In the genomic region with DNA sequence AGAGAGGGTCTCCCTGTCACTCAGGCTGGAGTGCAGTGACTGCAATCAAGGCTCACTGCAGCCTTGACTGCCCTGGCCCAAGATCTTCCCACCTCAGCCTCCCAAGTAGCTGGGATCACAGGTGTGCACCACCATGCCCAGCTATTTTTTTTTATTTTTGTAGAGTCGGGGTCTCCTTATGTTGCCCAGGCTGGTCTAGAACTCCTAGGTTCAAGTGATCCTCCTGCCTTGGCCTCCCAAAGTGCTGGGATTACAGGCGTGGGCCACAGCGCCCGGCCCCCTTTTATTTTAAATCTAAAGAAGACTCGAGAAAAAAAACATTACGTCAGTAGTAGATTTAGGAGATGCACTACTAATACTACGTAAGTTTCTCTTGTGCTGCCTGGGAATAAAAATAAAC, we compare ENCODE assay signal across 13 cellular contexts. TPM values are rescaled to one million over a fixed set of nuclear protein-coding genes. Genes with fewer than 3 reads are reported as not detected.
DNase-seq lines count a peak whose midpoint lies in the region; ATAC-seq and TF ChIP-seq lines count a peak whose summit lies in the region.
"Had no signal": no experiment of that assay in that cellular context is flagged by ENCODE, and none has a peak within 500 bp of the region (broad histone marks: within the 10 kb centered on the region; RNA-seq: fewer than 3 reads in every experiment).

No MANE protein-coding gene starts in this region.

- H3K4me1 ChIP-seq in breast epithelium, result peaks cover 7 to 14% of the 10 kb centered on the region in 2 donors
- H3K4me1 ChIP-seq in upper lobe of right lung, result peaks cover 22% of the 10 kb centered on the region

- H3K4me3 ChIP-seq in breast epithelium (no peak overlapping the region), upper lobe of right lung (no peak overlapping the region)

- BruUV-seq in MCF 10A (replicated peaks; lab: Mats Ljungman, UMichigan), result no TSS peak

- intact Hi-C loops in MCF 10A (cut with micrococcal nuclease) (no loop called here), breast epithelium (cut with DNase I; ENCODE audit: low total_unique reads) (no loop called here), natural killer cell (cut with micrococcal nuclease) (loop anchor here (10.0 kb wide), 1 partner anchor 678 kb away; the partner anchor contains the start of gene LTBP2), upper lobe of right lung (cut with DNase I) (no loop called here)
- intact Hi-C loops in dendritic cell treated with granulocyte-macrophage colony-stimulating factor and Interleukin-4, amounts not matched to agents 40 ng/mL and 50 ng/mL, for 4 days (cut with micrococcal nuclease), result loop anchor here (10.0 kb wide), 1 partner anchor 58 kb away; no protein-coding TSS in a partner anchor

- no peak for TF ChIP-seq POLR2A in breast epithelium (IDR thresholded peaks at IDR 0.05)

- DNase-seq in MCF 10A (ENCODE audit: unreplicated experiment) (no peak), breast epithelium (ENCODE audit: low spot score in 2 of 2) (no peak), natural killer cell (no peak), upper lobe of right lung (peak; percentile 7), DMS 273 treated with DMSO at 0.1 percent for 48 hours (lab: John Stamatoyannopoulos, UW) (no peak), NCI-H187 treated with DMSO at 0.1 percent for 48 hours (lab: John Stamatoyannopoulos, UW) (no peak), OCI-M2 (lab: John Stamatoyannopoulos, UW; ENCODE audit: unreplicated experiment) (no peak)
- DNase-seq: activated T-cell treated with anti-CD3 and anti-CD28 coated beads, Interleukin-2, amount 50 U/mL, for 72 hours; kidney glomerular epithelial cell; NCI-H1417 treated with DMSO at 0.1 percent for 48 hours; PC-3 had no signal

- H3K27me3 Mint-ChIP-seq in MCF 10A (ENCODE audit: insufficient read depth, unreplicated experiment), result no peaks in the 10 kb centered on the region
- no peaks in the 10 kb centered on the region for H3K27me3 Mint-ChIP-seq in dendritic cell treated with granulocyte-macrophage colony-stimulating factor and Interleukin-4, amounts not matched to agents 40 ng/mL and 50 ng/mL, for 4 days
- peaks cover 8 to 9% of the 10 kb centered on the region in 2 donors for H3K27me3 Mint-ChIP-seq in natural killer cell (ENCODE audit: low read depth in 2 of 2)

- H3K36me3 ChIP-seq in breast epithelium (no peaks in the 10 kb centered on the region), upper lobe of right lung (no peaks in the 10 kb centered on the region)
- H3K36me3 ChIP-seq: thoracic aorta had no signal

- H3K4me3 Mint-ChIP-seq in MCF 10A (ENCODE audit: unreplicated experiment), result no peak overlapping the region
- no peak overlapping the region for H3K4me3 Mint-ChIP-seq in dendritic cell treated with granulocyte-macrophage colony-stimulating factor and Interleukin-4, amounts not matched to agents 40 ng/mL and 50 ng/mL, for 4 days
- no peak overlapping the region for H3K4me3 Mint-ChIP-seq in natural killer cell

- H3K36me3 Mint-ChIP-seq in MCF 10A (ENCODE audit: insufficient read depth, unreplicated experiment) (peaks cover 4% of the 10 kb centered on the region), natural killer cell (no peaks in the 10 kb centered on the region)
- H3K36me3 Mint-ChIP-seq in dendritic cell treated with granulocyte-macrophage colony-stimulating factor and Interleukin-4, amounts not matched to agents 40 ng/mL and 50 ng/mL, for 4 days (ENCODE audit: low read depth), result no peaks in the 10 kb centered on the region

- H3K9me3 Mint-ChIP-seq in MCF 10A (ENCODE audit: unreplicated experiment) (no peaks in the 10 kb centered on the region), natural killer cell (no peaks in the 10 kb centered on the region)
- no peaks in the 10 kb centered on the region for H3K9me3 Mint-ChIP-seq in dendritic cell treated with granulocyte-macrophage colony-stimulating factor and Interleukin-4, amounts not matched to agents 40 ng/mL and 50 ng/mL, for 4 days
- H3K9me3 Mint-ChIP-seq: activated T-cell treated with anti-CD3 and anti-CD28 coated beads, Interleukin-2, amount 50 U/mL, for 72 hours had no signal

- TF ChIP-seq CTCF in MCF 10A (IDR thresholded peaks at IDR 0.05; ENCODE audit: unreplicated experiment), result no peak
- TF ChIP-seq CTCF in breast epithelium (IDR thresholded peaks at IDR 0.05), result no peak
- TF ChIP-seq CTCF in natural killer cell (IDR thresholded peaks at IDR 0.05), result no peak
- no peak for TF ChIP-seq CTCF in upper lobe of right lung (IDR thresholded peaks at IDR 0.05)

- CTCF ChIA-PET in MCF 10A (lab: Yijun Ruan, JAX), result interaction anchor here (0.6 to 3.0 kb wide), 3 partner anchors 9 to 413 kb away, joined by 3 to 26 read pairs (median 4); no protein-coding TSS in a partner anchor

- no peaks in the 10 kb centered on the region for H3K27me3 ChIP-seq in breast epithelium
- no peaks in the 10 kb centered on the region for H3K27me3 ChIP-seq in upper lobe of right lung

- POLR2A ChIA-PET in MCF 10A (lab: Yijun Ruan, JAX), result interaction anchor here (2.2 to 13.6 kb wide), 5 partner anchors 9 to 166 kb away, joined by 9 to 274 read pairs (median 187); partner anchors contain the start of genes FOS and NEK9

- peaks cover 13% of the 10 kb centered on the region for H3K4me1 Mint-ChIP-seq in MCF 10A (ENCODE audit: insufficient read depth, unreplicated experiment)
- peaks cover 47% of the 10 kb centered on the region for H3K4me1 Mint-ChIP-seq in dendritic cell treated with granulocyte-macrophage colony-stimulating factor and Interleukin-4, amounts not matched to agents 40 ng/mL and 50 ng/mL, for 4 days (ENCODE audit: low read depth)
- H3K4me1 Mint-ChIP-seq in natural killer cell, result peaks cover 11 to 19% of the 10 kb centered on the region in 2 donors

- H3K9me3 ChIP-seq in breast epithelium (no peaks in the 10 kb centered on the region), upper lobe of right lung (no peaks in the 10 kb centered on the region)
- H3K9me3 ChIP-seq: thoracic aorta had no signal

- ATAC-seq in natural killer cell (no peak), upper lobe of right lung (no peak)
- ATAC-seq: activated T-cell treated with anti-CD3 and anti-CD28 coated beads, Interleukin-2, amount 50 U/mL, for 72 hours; PC-3 had no signal

- H3K27ac Mint-ChIP-seq in MCF 10A (ENCODE audit: low read depth, unreplicated experiment), result peak overlapping the region; percentile 71
- H3K27ac Mint-ChIP-seq in dendritic cell treated with granulocyte-macrophage colony-stimulating factor and Interleukin-4, amounts not matched to agents 40 ng/mL and 50 ng/mL, for 4 days, result peak overlapping the region; percentile 98
- H3K27ac Mint-ChIP-seq in natural killer cell, result peak overlapping the region; percentile 89 to 96

- peak overlapping the region in 1 of 2 donors; percentile 97 for H3K27ac ChIP-seq in breast epithelium
- no peak overlapping the region for H3K27ac ChIP-seq in upper lobe of right lung

RNA-seq across cellular contexts. Expression of gene FOS, which starts 14.3 kb away (rescaled TPM):
- 73.1 and 139 TPM in 2 replicates for total RNA-seq in MCF 10A (2022)
- total RNA-seq in breast epithelium, result 100 to 1,000 TPM; 398 to 629 (median 549) TPM
- 1,000 to 10,000 TPM; 2,527 to 3,257 (median 3,104) TPM for total RNA-seq in natural killer cell
- 204 TPM for total RNA-seq in upper lobe of right lung

Comparison
In these comparisons a context has a peak if more than half of its experiments do, and no peak if none do; other contexts are left out.
1. RNA of gene FOS, which starts 14.3 kb away (total RNA-seq): 2,527 to 3,257 TPM in natural killer cell; 398 to 629 TPM in breast epithelium, 204 TPM in upper lobe of right lung (single experiment) and 73.1 to 139 TPM in MCF 10A; every median in the first group is over 4 times any median in the second.
2. intact Hi-C loops: an anchor here in dendritic cell treated with granulocyte-macrophage colony-stimulating factor and Interleukin-4, amounts not matched to agents 40 ng/mL and 50 ng/mL, for 4 days (10.0 kb wide) and natural killer cell (10.0 kb wide); none called in MCF 10A, breast epithelium and upper lobe of right lung.
3. Peak in every context shown above with its lines, with median percentiles within 50 percentile points of each other: H3K27ac Mint-ChIP-seq.